ENCODE assay signal across 8 cellular contexts in genomic region chr1:222618880-222619321, GRCh38. TPM values are rescaled to one million over a fixed set of nuclear protein-coding genes. Genes with fewer than 3 reads are reported as not detected.
A peak's percentile ranks its signal among the peaks of the same experiment; 100 is the strongest.
DNase-seq lines count a peak whose midpoint lies in the region; ATAC-seq and TF ChIP-seq lines count a peak whose summit lies in the region.

No MANE protein-coding gene starts in this region.

- H3K27ac Mint-ChIP-seq in activated CD8-positive, alpha-beta T cell treated with anti-CD3 and anti-CD28 coated beads for 36 hours, result peak overlapping the region; percentile 56
- H3K27ac Mint-ChIP-seq in natural killer cell, result peak overlapping the region; percentile 87 to 96

- no peaks in the 10 kb centered on the region for H3K9me3 Mint-ChIP-seq in activated CD8-positive, alpha-beta T cell treated with anti-CD3 and anti-CD28 coated beads for 36 hours
- no peaks in the 10 kb centered on the region for H3K9me3 Mint-ChIP-seq in natural killer cell

- H3K36me3 ChIP-seq in KOPT-K1 (ENCODE audit: insufficient read depth, low read length), result peaks cover 21% of the 10 kb centered on the region

- H3K4me3 ChIP-seq in fibroblast of mammary gland (ENCODE audit: control insufficient read depth, low read depth, low read length), result peak overlapping the region; percentile 87

- peaks cover 16% of the 10 kb centered on the region for H3K36me3 Mint-ChIP-seq in activated CD8-positive, alpha-beta T cell treated with anti-CD3 and anti-CD28 coated beads for 36 hours (ENCODE audit: low read depth)
- no peaks in the 10 kb centered on the region for H3K36me3 Mint-ChIP-seq in natural killer cell

- H3K27me3 Mint-ChIP-seq in activated CD8-positive, alpha-beta T cell treated with anti-CD3 and anti-CD28 coated beads for 36 hours, result peaks cover 11% of the 10 kb centered on the region
- H3K27me3 Mint-ChIP-seq in natural killer cell (ENCODE audit: low read depth in 2 of 2), result peaks cover 17 to 25% of the 10 kb centered on the region in 2 donors

- ATAC-seq in activated CD8-positive, alpha-beta T cell treated with anti-CD3 and anti-CD28 coated beads for 36 hours, result no peak
- ATAC-seq in natural killer cell, result no peak
- no peak for ATAC-seq in HG03571 (IDR thresholded peaks at IDR 0.05; ENCODE audit: unreplicated experiment)

- intact Hi-C loops in activated CD8-positive, alpha-beta T cell treated with anti-CD3 and anti-CD28 coated beads for 36 hours (cut with micrococcal nuclease), result no loop called here
- intact Hi-C loops in natural killer cell (cut with micrococcal nuclease), result no loop called here

- H3K4me1 Mint-ChIP-seq in activated CD8-positive, alpha-beta T cell treated with anti-CD3 and anti-CD28 coated beads for 36 hours (ENCODE audit: low read depth), result peaks cover 25% of the 10 kb centered on the region
- peaks cover 23 to 26% of the 10 kb centered on the region in 2 donors for H3K4me1 Mint-ChIP-seq in natural killer cell

- CTCF ChIA-PET in activated CD8-positive, alpha-beta T cell treated with anti-CD3 and anti-CD28 coated beads for 36 hours (lab: Charles Lee), result interaction anchor here (1.5 to 5.0 kb wide), 2 partner anchors 15 to 154 kb away, joined by 7 to 35 read pairs; no protein-coding TSS in a partner anchor

- peak overlapping the region; percentile 83 for H3K4me3 Mint-ChIP-seq in activated CD8-positive, alpha-beta T cell treated with anti-CD3 and anti-CD28 coated beads for 36 hours
- H3K4me3 Mint-ChIP-seq in natural killer cell, result peak overlapping the region; percentile 85

- H3K27ac ChIP-seq in KOPT-K1 (ENCODE audit: low read depth, low read length, poor library complexity, severe bottlenecking), result peak overlapping the region; percentile 61

- DNase-seq in EH (ENCODE audit: low read depth) (peak; percentile 47), fibroblast of mammary gland (ENCODE audit: low read depth) (peak; percentile 48), natural killer cell (no peak), NCI-H1436 (lab: John Stamatoyannopoulos, UW) (no peak), globus pallidus (ENCODE audit: low spot score) (no peak)
- peak; percentile 12 for DNase-seq in activated CD8-positive, alpha-beta T cell treated with anti-CD3 and anti-CD28 coated beads for 36 hours

- POLR2A ChIA-PET in activated CD8-positive, alpha-beta T cell treated with anti-CD3 and anti-CD28 coated beads for 36 hours (lab: Charles Lee), result interaction anchor here (1.2 to 2.1 kb wide), 3 partner anchors 16 to 34 kb away, joined by 3 to 7 read pairs (median 5); partner anchors contain the start of gene TAF1A

- TF ChIP-seq CTCF in activated CD8-positive, alpha-beta T cell treated with anti-CD3 and anti-CD28 coated beads for 36 hours (IDR thresholded peaks at IDR 0.05), result no peak
- TF ChIP-seq CTCF in fibroblast of mammary gland (conservative IDR thresholded peaks at IDR 0.05; ENCODE audit: control insufficient read depth, insufficient read depth, low read depth, low read length), result no peak
- TF ChIP-seq CTCF in natural killer cell (IDR thresholded peaks at IDR 0.05), result no peak

- no peaks in the 10 kb centered on the region for H3K9me3 ChIP-seq in KOPT-K1 (ENCODE audit: insufficient read depth, low read length, poor library complexity, severe bottlenecking)

RNA-seq across cellular contexts. Expression of gene MIA3, which starts 1.0 kb away (rescaled TPM):
- 10 to 100 TPM; 43.1 to 44.1 TPM for total RNA-seq in activated CD8-positive, alpha-beta T cell treated with anti-CD3 and anti-CD28 coated beads for 36 hours
- total RNA-seq in natural killer cell, result 10 to 100 TPM; 87.0 to 98.8 (median 94.0) TPM

RNA-seq across cellular contexts. Expression of gene TAF1A, which starts 29.2 kb away (rescaled TPM):
- 10 to 100 TPM; 18.4 to 19.0 TPM for total RNA-seq in activated CD8-positive, alpha-beta T cell treated with anti-CD3 and anti-CD28 coated beads for 36 hours
- 10 to 100 TPM in 1 of 3 donors, 1 to 10 TPM in 2; 5.2 to 10.4 (median 7.1) TPM for total RNA-seq in natural killer cell

Comparison
In these comparisons a context has a peak if more than half of its experiments do, and no peak if none do; other contexts are left out.
1. DNase-seq: peak in EH (single experiment), activated CD8-positive, alpha-beta T cell treated with anti-CD3 and anti-CD28 coated beads for 36 hours (single experiment) and fibroblast of mammary gland (single experiment); none in natural killer cell (single experiment), NCI-H1436 (single experiment) and globus pallidus (single experiment).